Comparison of ENCODE assay signal across 20 cellular contexts in the genomic region with DNA sequence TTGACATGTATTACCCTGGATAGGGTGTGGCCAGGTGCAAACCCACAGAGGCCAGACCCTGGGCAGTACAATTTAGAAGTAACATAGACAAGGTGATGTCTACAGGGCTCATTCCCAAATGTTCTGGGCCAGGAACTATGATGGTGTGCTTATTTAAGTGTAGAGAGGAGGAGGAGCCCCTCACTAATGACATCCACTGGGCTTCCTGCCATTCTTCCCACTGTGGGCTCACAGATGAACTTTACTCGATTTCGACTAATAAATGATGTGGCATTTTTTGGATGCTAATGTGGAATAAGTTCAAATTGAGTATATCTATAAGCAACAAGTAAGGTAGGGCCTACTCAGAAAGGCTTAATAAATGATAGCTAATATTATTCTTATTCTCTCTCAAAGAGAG.
"Had no signal": no experiment of that assay in that cellular context is flagged by ENCODE, and none has a peak within 500 bp of the region (broad histone marks: within the 10 kb centered on the region; RNA-seq: fewer than 3 reads in every experiment).

No MANE protein-coding gene starts in this region.

- ATAC-seq: activated CD8-positive, alpha-beta T cell treated with anti-CD3 and anti-CD28 coated beads for 36 hours; activated T-helper 17 cell treated with anti-CD3 and anti-CD28 coated beads, Interleukin-2, amount 50 U/mL, for 72 hours; left colon; lower lobe of right lung; natural killer cell treated with Interleukin-12 subunit alpha and Interleukin-12 subunit beta and Interleukin-15 and Interleukin-18, amount 100 ng/mL, for 72 hours; stimulated activated naive B cell treated with anti-CD40 and anti-IgM and Interleukin-4, amounts not matched to agents 10 μg/mL and 1 μg/mL and 100 μg/mL, for 72 hours; T-cell had no signal

- H3K27me3 Mint-ChIP-seq: activated CD4-positive, alpha-beta T cell treated with anti-CD3 and anti-CD28 coated beads, Interleukin-2, amount 10 ng/mL, durations not matched to agents 24 days and 14 days; activated naive CD8-positive, alpha-beta T cell treated with anti-CD3 and anti-CD28 coated beads, Interleukin-2, amount 10 ng/mL, durations not matched to agents 7 days and 5 days; brain; central memory CD8-positive, alpha-beta T cell; natural killer cell treated with Interleukin-12 subunit alpha and Interleukin-12 subunit beta and Interleukin-15 and Interleukin-18, amount 100 ng/mL, for 72 hours had no signal

- H3K27me3 ChIP-seq: neutrophil, sigmoid colon had no signal

- H3K27ac ChIP-seq: coronary artery, lower lobe of right lung, neutrophil had no signal

- H3K4me3 Mint-ChIP-seq: activated CD4-positive, alpha-beta T cell treated with anti-CD3 and anti-CD28 coated beads, Interleukin-2, amount 10 ng/mL, durations not matched to agents 24 days and 14 days; activated CD8-positive, alpha-beta T cell treated with anti-CD3 and anti-CD28 coated beads for 36 hours; activated naive CD8-positive, alpha-beta T cell treated with anti-CD3 and anti-CD28 coated beads, Interleukin-2, amount 10 ng/mL, durations not matched to agents 7 days and 5 days; activated T-helper 17 cell treated with anti-CD3 and anti-CD28 coated beads, Interleukin-2, amount 50 U/mL, for 72 hours; brain; central memory CD8-positive, alpha-beta T cell; mesothelial cell of epicardium; natural killer cell treated with Interleukin-12 subunit alpha and Interleukin-12 subunit beta and Interleukin-15 and Interleukin-18, amount 100 ng/mL, for 72 hours; stimulated activated naive B cell treated with anti-CD40 and anti-IgM and Interleukin-4, amounts not matched to agents 10 μg/mL and 1 μg/mL and 100 μg/mL, for 72 hours; T-cell had no signal

- H3K36me3 Mint-ChIP-seq: activated naive CD8-positive, alpha-beta T cell treated with anti-CD3 and anti-CD28 coated beads, Interleukin-2, amount 10 ng/mL, durations not matched to agents 7 days and 5 days; brain; mesothelial cell of epicardium; natural killer cell treated with Interleukin-12 subunit alpha and Interleukin-12 subunit beta and Interleukin-15 and Interleukin-18, amount 100 ng/mL, for 72 hours; stimulated activated naive B cell treated with anti-CD40 and anti-IgM and Interleukin-4, amounts not matched to agents 10 μg/mL and 1 μg/mL and 100 μg/mL, for 72 hours; T-cell had no signal

- DNase-seq: activated CD4-positive, alpha-beta T cell treated with anti-CD3 and anti-CD28 coated beads, Interleukin-2, amount 10 ng/mL, durations not matched to agents 24 days and 14 days; activated CD8-positive, alpha-beta T cell treated with anti-CD3 and anti-CD28 coated beads for 36 hours; activated naive CD4-positive, alpha-beta T cell treated with Interleukin-2 at 50 U/mL for 16 hours; activated naive CD8-positive, alpha-beta T cell treated with anti-CD3 and anti-CD28 coated beads, Interleukin-2, amount 10 ng/mL, durations not matched to agents 7 days and 5 days; activated T-cell treated with anti-CD3 and anti-CD28 coated beads, Interleukin-2, amount 50 U/mL, for 1 hour; erythroblast; left colon; lower lobe of right lung; sigmoid colon; stimulated activated naive B cell treated with anti-CD40 and anti-IgM and Interleukin-4, amounts not matched to agents 10 μg/mL and 1 μg/mL and 100 μg/mL, for 72 hours; T-cell; T-helper 9 cell had no signal

- H3K9me3 ChIP-seq: lower lobe of right lung, neutrophil, sigmoid colon, thoracic aorta had no signal

- H3K4me1 ChIP-seq: lower lobe of right lung had no signal

- H3K27ac Mint-ChIP-seq: activated CD4-positive, alpha-beta T cell treated with anti-CD3 and anti-CD28 coated beads, Interleukin-2, amount 10 ng/mL, durations not matched to agents 24 days and 14 days; activated CD8-positive, alpha-beta T cell treated with anti-CD3 and anti-CD28 coated beads for 36 hours; activated naive CD8-positive, alpha-beta T cell treated with anti-CD3 and anti-CD28 coated beads, Interleukin-2, amount 10 ng/mL, durations not matched to agents 7 days and 5 days; activated T-helper 17 cell treated with anti-CD3 and anti-CD28 coated beads, Interleukin-2, amount 50 U/mL, for 72 hours; mesothelial cell of epicardium; natural killer cell treated with Interleukin-12 subunit alpha and Interleukin-12 subunit beta and Interleukin-15 and Interleukin-18, amount 100 ng/mL, for 72 hours; stimulated activated naive B cell treated with anti-CD40 and anti-IgM and Interleukin-4, amounts not matched to agents 10 μg/mL and 1 μg/mL and 100 μg/mL, for 72 hours; T-cell had no signal

- H3K9me3 Mint-ChIP-seq: activated CD4-positive, alpha-beta T cell treated with anti-CD3 and anti-CD28 coated beads, Interleukin-2, amount 10 ng/mL, durations not matched to agents 24 days and 14 days; activated CD8-positive, alpha-beta T cell treated with anti-CD3 and anti-CD28 coated beads for 36 hours; activated naive CD8-positive, alpha-beta T cell treated with anti-CD3 and anti-CD28 coated beads, Interleukin-2, amount 10 ng/mL, durations not matched to agents 7 days and 5 days; activated T-helper 17 cell treated with anti-CD3 and anti-CD28 coated beads, Interleukin-2, amount 50 U/mL, for 72 hours; central memory CD8-positive, alpha-beta T cell; mesothelial cell of epicardium; natural killer cell treated with Interleukin-12 subunit alpha and Interleukin-12 subunit beta and Interleukin-15 and Interleukin-18, amount 100 ng/mL, for 72 hours; stimulated activated naive B cell treated with anti-CD40 and anti-IgM and Interleukin-4, amounts not matched to agents 10 μg/mL and 1 μg/mL and 100 μg/mL, for 72 hours; T-cell had no signal

- H3K36me3 ChIP-seq: lower lobe of right lung, neutrophil, sigmoid colon, thoracic aorta had no signal

- H3K4me3 ChIP-seq: coronary artery, lower lobe of right lung, sigmoid colon, thoracic aorta had no signal

- H3K4me1 Mint-ChIP-seq: activated CD4-positive, alpha-beta T cell treated with anti-CD3 and anti-CD28 coated beads, Interleukin-2, amount 10 ng/mL, durations not matched to agents 24 days and 14 days; activated naive CD8-positive, alpha-beta T cell treated with anti-CD3 and anti-CD28 coated beads, Interleukin-2, amount 10 ng/mL, durations not matched to agents 7 days and 5 days; activated T-helper 17 cell treated with anti-CD3 and anti-CD28 coated beads, Interleukin-2, amount 50 U/mL, for 72 hours; central memory CD8-positive, alpha-beta T cell; stimulated activated naive B cell treated with anti-CD40 and anti-IgM and Interleukin-4, amounts not matched to agents 10 μg/mL and 1 μg/mL and 100 μg/mL, for 72 hours; T-cell had no signal
